In genomic region chr9:78428640-78429039, GRCh38 we compare ENCODE assay signal across 25 cellular contexts.
"Had no signal": no experiment of that assay in that cellular context is flagged by ENCODE, and none has a peak within 500 bp of the region (broad histone marks: within the 10 kb centered on the region; RNA-seq: fewer than 3 reads in every experiment).

No MANE protein-coding gene starts in this region.

- H3K27ac ChIP-seq: esophagus squamous epithelium, ovary, psoas muscle, sigmoid colon, spleen, testis, tibial artery, upper lobe of left lung had no signal

- H3K4me1 ChIP-seq: esophagus squamous epithelium, psoas muscle, sigmoid colon, spleen, testis, tibial artery, upper lobe of left lung had no signal

- H3K27me3 Mint-ChIP-seq: stimulated activated memory B cell treated with anti-CD40 and anti-IgM and Interleukin-4, amounts not matched to agents 10 μg/mL and 1 μg/mL and 100 μg/mL, for 72 hours had no signal

- ATAC-seq: effector memory CD8-positive, alpha-beta T cell; natural killer cell; psoas muscle; right cardiac atrium; stimulated activated memory B cell treated with anti-CD40 and anti-IgM and Interleukin-4, amounts not matched to agents 10 μg/mL and 1 μg/mL and 100 μg/mL, for 72 hours; stimulated activated naive CD8-positive, alpha-beta T cell treated with anti-CD3 and anti-CD28 coated beads, Interleukin-15, Interleukin-2, amounts not matched to agents 100 U/mL and 50 U/mL, for 24 hours had no signal

- H3K4me3 Mint-ChIP-seq: effector memory CD8-positive, alpha-beta T cell; memory B cell; natural killer cell; stimulated activated memory B cell treated with anti-CD40 and anti-IgM and Interleukin-4, amounts not matched to agents 10 μg/mL and 1 μg/mL and 100 μg/mL, for 72 hours had no signal

- DNase-seq: cortex of kidney; effector memory CD8-positive, alpha-beta T cell; erythroblast; esophagus squamous epithelium; foreskin melanocyte; natural killer cell; occipital lobe; ovary; posterior cingulate gyrus; psoas muscle; right cardiac atrium; sigmoid colon; spleen; stimulated activated CD4-positive, alpha-beta T cell treated with anti-CD3 and anti-CD28 coated beads, Interleukin-4, amount 100 ng/mL, for 4 hours; stimulated activated naive CD8-positive, alpha-beta T cell treated with anti-CD3 and anti-CD28 coated beads, Interleukin-15, Interleukin-2, amounts not matched to agents 100 U/mL and 50 U/mL, for 24 hours; substantia nigra; testis; tibial artery; upper lobe of left lung had no signal

- H3K27me3 ChIP-seq: esophagus squamous epithelium, ovary, sigmoid colon, spleen, testis, tibial artery, upper lobe of left lung had no signal

- H3K4me3 ChIP-seq: esophagus squamous epithelium, lung, ovary, psoas muscle, sigmoid colon, spleen, testis, tibial artery, upper lobe of left lung had no signal

- H3K4me1 Mint-ChIP-seq: memory B cell; natural killer cell; stimulated activated memory B cell treated with anti-CD40 and anti-IgM and Interleukin-4, amounts not matched to agents 10 μg/mL and 1 μg/mL and 100 μg/mL, for 72 hours had no signal

- H3K9me3 ChIP-seq: ovary, testis had no signal

- H3K27ac Mint-ChIP-seq: effector memory CD8-positive, alpha-beta T cell; memory B cell; natural killer cell; stimulated activated memory B cell treated with anti-CD40 and anti-IgM and Interleukin-4, amounts not matched to agents 10 μg/mL and 1 μg/mL and 100 μg/mL, for 72 hours had no signal

- H3K36me3 Mint-ChIP-seq: natural killer cell; stimulated activated memory B cell treated with anti-CD40 and anti-IgM and Interleukin-4, amounts not matched to agents 10 μg/mL and 1 μg/mL and 100 μg/mL, for 72 hours had no signal

- FAIRE-seq: endometrium, keratinocyte, urothelium cell line had no signal

- H3K36me3 ChIP-seq: esophagus squamous epithelium, ovary, sigmoid colon, spleen, tibial artery, upper lobe of left lung had no signal
